In the genomic region with DNA sequence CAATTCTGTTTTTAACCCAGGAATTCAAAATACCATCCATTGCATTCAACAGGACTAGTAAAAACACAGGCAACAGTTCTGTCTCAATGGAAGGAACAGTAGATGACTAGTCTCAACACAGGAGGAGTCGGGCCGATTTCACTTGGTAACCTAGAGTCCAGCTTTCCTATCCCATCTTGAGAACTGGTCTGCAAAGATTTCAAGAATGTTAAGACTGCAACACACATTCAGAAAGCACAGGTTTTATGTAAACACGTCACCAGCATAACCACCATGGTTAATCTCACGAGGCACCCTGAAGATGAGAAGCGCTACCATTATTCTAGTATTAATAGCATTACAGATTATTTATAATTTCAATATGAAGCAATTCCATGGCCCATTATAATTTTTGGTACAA, we compare ENCODE assay signal across 21 cellular contexts.
"Had no signal": no experiment of that assay in that cellular context is flagged by ENCODE, and none has a peak within 500 bp of the region (broad histone marks: within the 10 kb centered on the region; RNA-seq: fewer than 3 reads in every experiment).

No MANE protein-coding gene starts in this region.

- H3K27ac ChIP-seq: coronary artery, epithelial cell of prostate, esophagus squamous epithelium, parathyroid adenoma, prostate gland, right lobe of liver, spleen, stomach had no signal

- H3K9me3 Mint-ChIP-seq: immature natural killer cell; naive thymus-derived CD4-positive, alpha-beta T cell; nephron progenitor cell; stimulated activated naive B cell treated with anti-CD40 and anti-IgM and Interleukin-4, amounts not matched to agents 10 μg/mL and 1 μg/mL and 100 μg/mL, for 72 hours; type B pancreatic cell had no signal

- H3K27me3 ChIP-seq: esophagus squamous epithelium, gastroesophageal sphincter, right lobe of liver, spleen, stomach had no signal

- H3K27me3 Mint-ChIP-seq: naive thymus-derived CD4-positive, alpha-beta T cell; stimulated activated naive B cell treated with anti-CD40 and anti-IgM and Interleukin-4, amounts not matched to agents 10 μg/mL and 1 μg/mL and 100 μg/mL, for 72 hours; type B pancreatic cell had no signal

- ATAC-seq: gastroesophageal sphincter; left colon; naive thymus-derived CD4-positive, alpha-beta T cell; right lobe of liver; stimulated activated naive B cell treated with anti-CD40 and anti-IgM and Interleukin-4, amounts not matched to agents 10 μg/mL and 1 μg/mL and 100 μg/mL, for 72 hours had no signal

- H3K4me1 Mint-ChIP-seq: immature natural killer cell, nephron progenitor cell had no signal

- DNase-seq: effector memory CD4-positive, alpha-beta T cell; esophagus squamous epithelium; foreskin fibroblast; glutamatergic neuron; immature natural killer cell; left colon; naive thymus-derived CD4-positive, alpha-beta T cell; nephron progenitor cell; right lobe of liver; spleen; stimulated activated CD4-positive, alpha-beta T cell treated with anti-CD3 and anti-CD28 coated beads, Interleukin-15, amount 100 ng/mL, for 24 hours; stimulated activated CD4-positive, alpha-beta T cell treated with anti-CD3 and anti-CD28 coated beads, Interleukin-1b, Interleukin-23, amount 100 ng/mL, for 48 hours; stimulated activated CD4-positive, alpha-beta T cell treated with anti-CD3 and anti-CD28 coated beads, Interleukin-4, amount 100 ng/mL, for 24 hours; stimulated activated naive B cell treated with anti-CD40 and anti-IgM and Interleukin-4, amounts not matched to agents 10 μg/mL and 1 μg/mL and 100 μg/mL, for 72 hours; stomach had no signal

- H3K9me3 ChIP-seq: esophagus squamous epithelium, gastroesophageal sphincter, prostate gland, right lobe of liver, spleen, stomach had no signal

- H3K4me3 Mint-ChIP-seq: immature natural killer cell; naive thymus-derived CD4-positive, alpha-beta T cell; nephron progenitor cell; stimulated activated naive B cell treated with anti-CD40 and anti-IgM and Interleukin-4, amounts not matched to agents 10 μg/mL and 1 μg/mL and 100 μg/mL, for 72 hours; type B pancreatic cell had no signal

- H3K27ac Mint-ChIP-seq: stimulated activated naive B cell treated with anti-CD40 and anti-IgM and Interleukin-4, amounts not matched to agents 10 μg/mL and 1 μg/mL and 100 μg/mL, for 72 hours; type B pancreatic cell had no signal

- H3K4me1 ChIP-seq: prostate gland, right lobe of liver had no signal

- H3K4me3 ChIP-seq: coronary artery, esophagus squamous epithelium, gastroesophageal sphincter, prostate gland, right lobe of liver, spleen, stomach had no signal
